In genomic region chr10:44467090-44467489, GRCh38 we compare ENCODE assay signal across 27 cellular contexts.
"Had no signal": no experiment of that assay in that cellular context is flagged by ENCODE, and none has a peak within 500 bp of the region (broad histone marks: within the 10 kb centered on the region; RNA-seq: fewer than 3 reads in every experiment).

No MANE protein-coding gene starts in this region.

- H3K4me1 Mint-ChIP-seq: naive B cell; stimulated activated naive B cell treated with anti-CD40 and anti-IgM and Interleukin-4, amounts not matched to agents 10 μg/mL and 1 μg/mL and 100 μg/mL, for 72 hours had no signal

- H3K9me3 ChIP-seq: heart left ventricle, left lung, ovary, prostate gland, stomach, testis, thyroid gland, transverse colon, upper lobe of left lung had no signal

- H3K27ac Mint-ChIP-seq: mesothelial cell of epicardium; natural killer cell treated with Interleukin-12 subunit alpha and Interleukin-12 subunit beta and Interleukin-15 and Interleukin-18, amount 100 ng/mL, for 72 hours; stimulated activated naive B cell treated with anti-CD40 and anti-IgM and Interleukin-4, amounts not matched to agents 10 μg/mL and 1 μg/mL and 100 μg/mL, for 72 hours had no signal

- H3K4me3 Mint-ChIP-seq: mesothelial cell of epicardium; naive B cell; natural killer cell treated with Interleukin-12 subunit alpha and Interleukin-12 subunit beta and Interleukin-15 and Interleukin-18, amount 100 ng/mL, for 72 hours; stimulated activated naive B cell treated with anti-CD40 and anti-IgM and Interleukin-4, amounts not matched to agents 10 μg/mL and 1 μg/mL and 100 μg/mL, for 72 hours had no signal

- ATAC-seq: heart left ventricle; left colon; left lung; natural killer cell treated with Interleukin-12 subunit alpha and Interleukin-12 subunit beta and Interleukin-15 and Interleukin-18, amount 100 ng/mL, for 72 hours; right cardiac atrium; sciatic nerve; stimulated activated naive B cell treated with anti-CD40 and anti-IgM and Interleukin-4, amounts not matched to agents 10 μg/mL and 1 μg/mL and 100 μg/mL, for 72 hours; stimulated activated naive CD8-positive, alpha-beta T cell treated with anti-CD3 and anti-CD28 coated beads, Interleukin-15, Interleukin-2, amounts not matched to agents 100 U/mL and 50 U/mL, for 24 hours had no signal

- H3K4me3 ChIP-seq: heart left ventricle, hepatocyte, left lung, lung, ovary, prostate gland, skin epidermis, stomach, testis, thyroid gland, transverse colon, upper lobe of left lung had no signal

- H3K36me3 Mint-ChIP-seq: mesothelial cell of epicardium; naive B cell; natural killer cell treated with Interleukin-12 subunit alpha and Interleukin-12 subunit beta and Interleukin-15 and Interleukin-18, amount 100 ng/mL, for 72 hours; stimulated activated naive B cell treated with anti-CD40 and anti-IgM and Interleukin-4, amounts not matched to agents 10 μg/mL and 1 μg/mL and 100 μg/mL, for 72 hours had no signal

- H3K36me3 ChIP-seq: heart left ventricle, left lung, ovary, prostate gland, stomach, thyroid gland, transverse colon, upper lobe of left lung had no signal

- FAIRE-seq: keratinocyte had no signal

- H3K27ac ChIP-seq: heart left ventricle, hepatocyte, left lung, ovary, prostate gland, skin epidermis, stomach, testis, thyroid gland, transverse colon, upper lobe of left lung had no signal

- DNase-seq: heart left ventricle; left colon; left lung; mesendoderm; naive B cell; ovary; retina; right cardiac atrium; stimulated activated CD4-positive, alpha-beta T cell treated with anti-CD3 and anti-CD28 coated beads, Interleukin-12 subunit alpha, Interleukin-12 subunit beta, amount 100 ng/mL, for 4 hours; stimulated activated CD4-positive, alpha-beta T cell treated with anti-CD3 and anti-CD28 coated beads, Interleukin-15, amount 100 ng/mL, for 24 hours; stimulated activated CD4-positive, alpha-beta T cell treated with anti-CD3 and anti-CD28 coated beads, Interleukin-2, amount 100 ng/mL, for 24 hours; stimulated activated CD4-positive, alpha-beta T cell treated with anti-CD3 and anti-CD28 coated beads, Interleukin-4, amount 100 ng/mL, for 1 hour; stimulated activated naive B cell treated with anti-CD40 and anti-IgM and Interleukin-4, amounts not matched to agents 10 μg/mL and 1 μg/mL and 100 μg/mL, for 72 hours; stimulated activated naive CD8-positive, alpha-beta T cell treated with anti-CD3 and anti-CD28 coated beads, Interleukin-15, Interleukin-2, amounts not matched to agents 100 U/mL and 50 U/mL, for 24 hours; stomach; testis; thyroid gland; transverse colon; upper lobe of left lung had no signal

- H3K9me3 Mint-ChIP-seq: mesothelial cell of epicardium had no signal

- H3K4me1 ChIP-seq: left lung, prostate gland, stomach, testis, transverse colon, upper lobe of left lung had no signal
